1 cellular context compared by ENCODE assay signal in the genomic region with DNA sequence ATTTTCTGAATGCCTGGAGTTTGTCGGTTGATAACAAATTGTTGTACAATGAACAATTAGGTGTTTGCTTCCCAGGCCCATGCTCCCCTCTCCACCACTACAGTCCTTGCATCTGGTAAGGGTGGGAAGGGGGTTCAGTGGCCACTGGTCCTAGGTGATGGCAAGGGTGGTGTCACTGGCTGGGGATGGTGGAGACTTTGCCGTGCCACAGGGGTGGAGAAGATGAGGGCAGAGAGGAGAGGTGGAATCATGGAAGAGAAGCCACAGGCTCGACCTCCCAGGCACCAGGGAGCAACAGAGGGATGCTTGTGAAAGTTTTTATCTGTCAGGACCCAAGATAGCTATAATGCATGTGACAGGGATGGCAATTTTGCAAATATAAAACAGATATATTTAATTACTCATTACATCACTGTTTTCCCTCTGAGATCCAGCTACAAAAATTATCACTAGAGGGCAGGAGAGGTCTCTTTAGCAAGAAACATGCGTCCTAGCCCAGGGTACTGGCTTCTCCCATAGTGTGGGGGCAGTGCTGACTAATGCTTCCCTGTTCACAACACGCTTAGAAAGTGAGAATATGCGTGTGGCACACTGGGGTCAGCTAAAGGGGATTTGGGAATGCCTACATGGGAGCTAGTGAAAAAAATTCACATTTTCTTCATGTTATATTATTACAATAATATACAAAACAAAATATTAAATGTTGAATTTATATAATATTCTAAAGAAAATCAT.
TF ChIP-seq lines count a peak whose summit lies in the region.

No MANE protein-coding gene starts in this region.

TF ChIP-seq in IMR-90, 13 proteins besides CTCF, POLR2A, EP300 and RAD21 (continued from another document):
- peak; percentile 52; the same call in 1 of the 2 replicates for TF ChIP-seq BHLHE40 (IDR thresholded peaks at IDR 0.05; ENCODE audit: low read depth, low read length)
- TF ChIP-seq SMC3 (IDR thresholded peaks at IDR 0.05; ENCODE audit: low read depth, low read length), result peak; percentile 93
